ENCODE assay signal across 1 cellular context in the genomic region with DNA sequence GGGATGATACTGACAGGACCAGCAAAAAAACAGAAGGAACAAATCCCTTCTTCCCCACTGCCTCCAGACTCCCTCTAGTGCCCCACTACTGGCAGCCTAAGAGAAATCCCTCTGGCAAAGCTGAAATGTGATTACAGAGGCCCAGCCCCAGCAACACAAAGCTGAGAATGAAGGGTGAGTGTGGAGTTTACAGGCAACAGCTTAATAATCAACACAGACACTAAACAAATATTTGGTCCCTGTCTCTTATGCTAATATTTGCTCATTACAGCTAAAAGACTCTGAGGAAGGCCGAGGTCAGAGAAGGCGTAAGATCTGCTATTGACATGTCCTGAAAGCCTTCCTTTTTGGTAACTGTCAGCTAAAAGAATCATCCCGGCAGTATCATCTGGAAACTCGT.
TF ChIP-seq lines count a peak whose summit lies in the region.

No MANE protein-coding gene starts in this region.

TF ChIP-seq in IMR-90, 13 proteins besides CTCF, POLR2A, EP300 and RAD21:
- TF ChIP-seq SMC3 (IDR thresholded peaks at IDR 0.05; ENCODE audit: low read depth, low read length) (no peak), MAZ (IDR thresholded peaks at IDR 0.05; ENCODE audit: borderline replicate concordance, low read depth, low read length) (no peak), CHD1 (IDR thresholded peaks at IDR 0.05; ENCODE audit: low read depth, low read length) (no peak)
